Comparison of ENCODE assay signal across 8 cellular contexts in the genomic region with DNA sequence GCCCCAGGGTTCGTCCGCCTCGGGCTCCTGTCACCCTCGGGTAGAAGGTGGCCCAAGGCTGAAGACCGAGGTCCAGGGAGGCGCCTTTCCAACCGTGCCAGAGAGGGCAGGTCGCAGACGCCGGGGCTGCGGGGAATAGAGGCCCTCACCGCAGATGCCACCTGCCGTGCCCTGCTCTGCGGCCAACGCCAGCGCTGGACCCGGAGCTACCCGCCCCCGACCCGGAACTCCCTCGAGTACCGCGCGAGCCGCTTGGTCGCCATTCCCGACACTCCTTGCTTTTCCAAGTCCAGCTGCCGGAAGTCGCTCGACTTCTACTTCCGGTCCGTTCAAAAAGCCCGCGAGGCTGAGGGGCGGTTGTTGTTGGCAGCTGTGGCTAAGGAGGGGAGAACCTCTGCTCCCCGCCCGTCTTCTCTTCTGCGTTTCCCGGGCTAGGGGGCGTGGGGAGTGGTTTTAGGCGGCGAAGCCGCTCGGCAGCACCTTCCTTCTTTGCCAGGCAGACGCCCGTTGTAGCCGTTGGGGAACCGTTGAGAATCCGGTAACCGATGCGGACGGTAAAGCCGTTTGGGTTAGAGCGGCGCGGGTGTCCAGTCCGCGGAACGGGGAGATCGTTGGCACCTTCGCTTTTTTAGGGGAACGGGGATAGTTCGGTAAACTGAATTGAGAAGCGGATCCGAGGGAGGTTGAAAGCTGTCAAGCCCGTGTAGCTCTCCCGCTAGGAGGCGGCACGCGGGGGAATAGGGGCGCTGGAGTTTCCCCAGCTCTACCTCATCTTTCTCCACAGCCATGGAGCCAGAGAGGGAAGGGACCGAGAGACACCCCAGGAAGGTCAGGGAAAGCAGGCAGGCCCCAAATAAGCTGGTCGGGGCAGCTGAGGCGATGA. TPM values are rescaled to one million over a fixed set of nuclear protein-coding genes. Genes with fewer than 3 reads are reported as not detected.
DNase-seq lines count a peak whose midpoint lies in the region; ATAC-seq and TF ChIP-seq lines count a peak whose summit lies in the region.

A gene with protein sequence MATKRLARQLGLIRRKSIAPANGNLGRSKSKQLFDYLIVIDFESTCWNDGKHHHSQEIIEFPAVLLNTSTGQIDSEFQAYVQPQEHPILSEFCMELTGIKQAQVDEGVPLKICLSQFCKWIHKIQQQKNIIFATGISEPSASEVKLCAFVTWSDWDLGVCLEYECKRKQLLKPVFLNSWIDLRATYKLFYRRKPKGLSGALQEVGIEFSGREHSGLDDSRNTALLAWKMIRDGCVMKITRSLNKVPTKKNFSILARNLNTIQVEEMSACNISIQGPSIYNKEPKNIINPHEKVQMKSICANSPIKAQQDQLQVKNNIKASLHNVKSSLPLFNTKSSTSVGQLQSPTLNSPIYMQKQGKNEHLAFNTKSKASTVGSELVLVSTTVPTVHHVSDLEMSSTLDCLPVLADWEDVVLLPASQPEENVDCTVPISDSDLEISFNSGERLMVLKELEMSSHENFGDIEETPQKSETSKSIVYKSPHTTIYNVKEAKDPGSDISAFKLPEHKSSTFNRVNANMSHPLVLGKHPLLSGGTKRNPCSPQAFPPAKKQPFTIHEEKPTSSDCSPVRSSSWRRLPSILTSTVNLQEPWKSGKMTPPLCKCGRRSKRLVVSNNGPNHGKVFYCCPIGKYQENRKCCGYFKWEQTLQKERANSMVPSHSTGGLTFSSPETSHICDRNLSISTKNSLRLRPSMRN (minus strand): TSS at position 305 of the 883 bp plus-strand sequence. CDS start 42 bp downstream, at position 263.
A gene with protein sequence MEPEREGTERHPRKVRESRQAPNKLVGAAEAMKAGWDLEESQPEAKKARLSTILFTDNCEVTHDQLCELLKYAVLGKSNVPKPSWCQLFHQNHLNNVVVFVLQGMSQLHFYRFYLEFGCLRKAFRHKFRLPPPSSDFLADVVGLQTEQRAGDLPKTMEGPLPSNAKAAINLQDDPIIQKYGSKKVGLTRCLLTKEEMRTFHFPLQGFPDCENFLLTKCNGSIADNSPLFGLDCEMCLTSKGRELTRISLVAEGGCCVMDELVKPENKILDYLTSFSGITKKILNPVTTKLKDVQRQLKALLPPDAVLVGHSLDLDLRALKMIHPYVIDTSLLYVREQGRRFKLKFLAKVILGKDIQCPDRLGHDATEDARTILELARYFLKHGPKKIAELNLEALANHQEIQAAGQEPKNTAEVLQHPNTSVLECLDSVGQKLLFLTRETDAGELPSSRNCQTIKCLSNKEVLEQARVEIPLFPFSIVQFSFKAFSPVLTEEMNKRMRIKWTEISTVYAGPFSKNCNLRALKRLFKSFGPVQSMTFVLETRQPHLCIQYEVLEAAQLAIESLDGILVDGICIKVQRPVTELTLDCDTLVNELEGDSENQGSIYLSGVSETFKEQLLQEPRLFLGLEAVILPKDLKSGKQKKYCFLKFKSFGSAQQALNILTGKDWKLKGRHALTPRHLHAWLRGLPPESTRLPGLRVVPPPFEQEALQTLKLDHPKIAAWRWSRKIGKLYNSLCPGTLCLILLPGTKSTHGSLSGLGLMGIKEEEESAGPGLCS (plus strand): TSS at position 360 of the 883 bp plus-strand sequence. CDS start 427 bp downstream, at position 787.

- H3K36me3 ChIP-seq in BLaER1 treated with 17β-estradiol and CSF1 and Interleukin-3, amounts not matched to agents 10 nM and 100 nM = no peaks in the 10 kb centered on the region
- peaks cover 0 to 5% of the 10 kb centered on the region in 2 donors for H3K36me3 ChIP-seq in left lung

- DNase-seq in NCI-H526 treated with DMSO at 0.1 percent for 48 hours (lab: John Stamatoyannopoulos, UW) (peak; percentile 75), left lung (peak; percentile 93 to 94)
- peak; percentile 64 for DNase-seq in activated CD4-positive, alpha-beta T cell treated with anti-CD3 and anti-CD28 coated beads, Interleukin-2, amount 50 U/mL, for 1 hour
- DNase-seq in stimulated activated CD4-positive, alpha-beta T cell treated with anti-CD3 and anti-CD28 coated beads, Interleukin-2, amount 100 ng/mL, for 4 hours (ENCODE audit: low read depth) = peak; percentile 50

- ATAC-seq in GM19324 (IDR thresholded peaks at IDR 0.05; ENCODE audit: low FRiP score, unreplicated experiment) (peak; percentile 70), HG03520 (IDR thresholded peaks at IDR 0.05; ENCODE audit: unreplicated experiment) (peak; percentile 65), left lung (peak; percentile 94)

- no peaks in the 10 kb centered on the region for H3K9me3 Mint-ChIP-seq in dendritic cell treated with granulocyte-macrophage colony-stimulating factor and Interleukin-4, amounts not matched to agents 40 ng/mL and 50 ng/mL, for 4 days

- H3K4me3 ChIP-seq in BLaER1 treated with 17β-estradiol and CSF1 and Interleukin-3, amounts not matched to agents 10 nM and 100 nM = peak within 1 kb of the TSS; percentile 39 to 70 (median 53)
- H3K4me3 ChIP-seq in left lung = peak within 1 kb of the TSS; percentile 80 to 84

- peaks cover 6 to 21% (median 18%) of the 10 kb centered on the region in 11 experiments; a peak in 20 of 22 replicates for H3K9me3 ChIP-seq in BLaER1 treated with 17β-estradiol and CSF1 and Interleukin-3, amounts not matched to agents 10 nM and 100 nM (replicated peaks in 1 of 11)
- no peaks in the 10 kb centered on the region for H3K9me3 ChIP-seq in left lung

- peak within 1 kb of the TSS in 4 of 11 experiments; percentile 1 to 54 (median 24); a peak in 6 of 22 replicates for H3K27ac ChIP-seq in BLaER1 treated with 17β-estradiol and CSF1 and Interleukin-3, amounts not matched to agents 10 nM and 100 nM
- H3K27ac ChIP-seq in left lung = peak within 1 kb of the TSS; percentile 91 to 94

- H3K4me3 Mint-ChIP-seq in dendritic cell treated with granulocyte-macrophage colony-stimulating factor and Interleukin-4, amounts not matched to agents 40 ng/mL and 50 ng/mL, for 4 days = peak within 1 kb of the TSS; percentile 99

- peaks cover 0 to 16% (median 8%) of the 10 kb centered on the region in 10 experiments; a peak in 8 of 20 replicates for H3K4me1 ChIP-seq in BLaER1 treated with 17β-estradiol and CSF1 and Interleukin-3, amounts not matched to agents 10 nM and 100 nM
- peaks cover 0 to 24% of the 10 kb centered on the region in 2 donors for H3K4me1 ChIP-seq in left lung

- peak within 1 kb of the TSS; percentile 98 for H3K27ac Mint-ChIP-seq in dendritic cell treated with granulocyte-macrophage colony-stimulating factor and Interleukin-4, amounts not matched to agents 40 ng/mL and 50 ng/mL, for 4 days

- H4K20me1 ChIP-seq in BLaER1 treated with 17β-estradiol and CSF1 and Interleukin-3, amounts not matched to agents 10 nM and 100 nM = no peaks in the 10 kb centered on the region

- peaks cover 17 to 36% (median 28%) of the 10 kb centered on the region in 11 experiments for H3K27me3 ChIP-seq in BLaER1 treated with 17β-estradiol and CSF1 and Interleukin-3, amounts not matched to agents 10 nM and 100 nM
- no peaks in the 10 kb centered on the region for H3K27me3 ChIP-seq in left lung

- H3K4me1 Mint-ChIP-seq in dendritic cell treated with granulocyte-macrophage colony-stimulating factor and Interleukin-4, amounts not matched to agents 40 ng/mL and 50 ng/mL, for 4 days (ENCODE audit: low read depth) = peaks cover 28% of the 10 kb centered on the region

- no peaks in the 10 kb centered on the region for H3K27me3 Mint-ChIP-seq in dendritic cell treated with granulocyte-macrophage colony-stimulating factor and Interleukin-4, amounts not matched to agents 40 ng/mL and 50 ng/mL, for 4 days

- TF ChIP-seq CTCF in left lung (IDR thresholded peaks at IDR 0.05) = peak; percentile 10 to 36

- H3K36me3 Mint-ChIP-seq in dendritic cell treated with granulocyte-macrophage colony-stimulating factor and Interleukin-4, amounts not matched to agents 40 ng/mL and 50 ng/mL, for 4 days (ENCODE audit: low read depth) = peaks cover 21% of the 10 kb centered on the region

- intact Hi-C loops in dendritic cell treated with granulocyte-macrophage colony-stimulating factor and Interleukin-4, amounts not matched to agents 40 ng/mL and 50 ng/mL, for 4 days (cut with micrococcal nuclease) = no loop called here
- intact Hi-C loops in left lung (cut with DNase I) = no loop called here

- peak within 1 kb of the TSS; percentile 41 to 81 (median 68); a peak in 21 of 22 replicates for H3K4me2 ChIP-seq in BLaER1 treated with 17β-estradiol and CSF1 and Interleukin-3, amounts not matched to agents 10 nM and 100 nM

- peak within 1 kb of the TSS in 7 of 11 experiments; percentile 18 to 66 (median 41); a peak in 11 of 22 replicates for H3K9ac ChIP-seq in BLaER1 treated with 17β-estradiol and CSF1 and Interleukin-3, amounts not matched to agents 10 nM and 100 nM

RNA-seq across cellular contexts. Expression of the first gene that starts in this region (rescaled TPM):
- 10 to 100 TPM; 16.3 to 19.4 TPM for total RNA-seq in left lung

RNA-seq across cellular contexts. Expression of the second gene that starts in this region (rescaled TPM):
- 1 to 10 TPM; 2.9 to 4.8 TPM for total RNA-seq in left lung
